30 cellular contexts compared by ENCODE assay signal in the genomic region with DNA sequence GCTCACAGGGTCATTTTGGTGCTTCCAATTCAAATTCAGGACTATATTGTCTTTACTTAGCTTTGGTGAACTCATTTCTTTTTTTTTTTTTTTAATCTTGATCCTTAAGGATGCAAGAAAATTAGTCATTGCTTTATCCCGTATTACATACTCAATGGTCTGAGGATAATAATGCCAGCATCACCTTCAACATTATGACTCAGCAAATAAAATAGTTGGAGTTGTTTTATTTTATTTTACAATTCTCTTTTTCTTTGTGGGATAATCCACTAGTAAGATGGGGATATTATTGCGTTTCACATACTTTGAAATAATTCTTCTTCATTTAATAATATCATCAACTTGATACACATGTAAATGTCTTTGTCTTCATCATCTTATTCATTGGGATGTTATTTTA.
"Had no signal": no experiment of that assay in that cellular context is flagged by ENCODE, and none has a peak within 500 bp of the region (broad histone marks: within the 10 kb centered on the region; RNA-seq: fewer than 3 reads in every experiment).

No MANE protein-coding gene starts in this region.

- H2AFZ ChIP-seq: neural progenitor cell, parathyroid adenoma had no signal

- H3K4me3 ChIP-seq: neural progenitor cell, ovary, psoas muscle, skin epidermis, smooth muscle cell, spleen, thoracic aorta, thyroid gland, tibial nerve, upper lobe of right lung, uterus had no signal

- ATAC-seq: natural killer cell; psoas muscle; right cardiac atrium; sciatic nerve; stimulated activated memory B cell treated with anti-CD40 and anti-IgM and Interleukin-4, amounts not matched to agents 10 μg/mL and 1 μg/mL and 100 μg/mL, for 72 hours; stimulated activated naive CD8-positive, alpha-beta T cell treated with anti-CD3 and anti-CD28 coated beads, Interleukin-15, amount 100 ng/mL, for 72 hours; stimulated activated naive CD8-positive, alpha-beta T cell treated with anti-CD3 and anti-CD28 coated beads, Interleukin-15, Interleukin-2, amounts not matched to agents 100 U/mL and 50 U/mL, for 24 hours; upper lobe of right lung had no signal

- H3K4me3 Mint-ChIP-seq: naive B cell; natural killer cell; nephron; neural progenitor cell; stimulated activated memory B cell treated with anti-CD40 and anti-IgM and Interleukin-4, amounts not matched to agents 10 μg/mL and 1 μg/mL and 100 μg/mL, for 72 hours; stimulated activated naive CD8-positive, alpha-beta T cell treated with anti-CD3 and anti-CD28 coated beads, Interleukin-15, amount 100 ng/mL, for 72 hours had no signal

- H3K4me2 ChIP-seq: neural progenitor cell, smooth muscle cell had no signal

- H3K27ac ChIP-seq: neural progenitor cell, ovary, parathyroid adenoma, psoas muscle, skin epidermis, spleen, thoracic aorta, thyroid gland, tibial nerve, upper lobe of right lung, uterus had no signal

- H3K9ac ChIP-seq: neural progenitor cell, parathyroid adenoma had no signal

- DNase-seq: naive B cell; natural killer cell; occipital lobe; ovary; posterior cingulate gyrus; psoas muscle; right cardiac atrium; spleen; stimulated activated CD4-positive, alpha-beta T cell treated with anti-CD3 and anti-CD28 coated beads, Interleukin-12 subunit alpha, Interleukin-12 subunit beta, amount 100 ng/mL, for 4 hours; stimulated activated CD4-positive, alpha-beta T cell treated with anti-CD3 and anti-CD28 coated beads, Interleukin-1b, Interleukin-23, amount 100 ng/mL, for 48 hours; stimulated activated CD4-positive, alpha-beta T cell treated with anti-CD3 and anti-CD28 coated beads, Interleukin-4, amount 100 ng/mL, for 1 hour; stimulated activated CD4-positive, alpha-beta T cell treated with anti-CD3 and anti-CD28 coated beads, Interleukin-4, amount 100 ng/mL, for 4 hours; stimulated activated CD8-positive, alpha-beta memory T cell treated with anti-CD3 and anti-CD28 coated beads, Interleukin-4, amount 100 ng/mL, for 48 hours; stimulated activated naive CD4-positive, alpha-beta T cell; stimulated activated naive CD8-positive, alpha-beta T cell treated with anti-CD3 and anti-CD28 coated beads, Interleukin-15, amount 100 ng/mL, for 72 hours; stimulated activated naive CD8-positive, alpha-beta T cell treated with anti-CD3 and anti-CD28 coated beads, Interleukin-15, Interleukin-2, amounts not matched to agents 100 U/mL and 50 U/mL, for 24 hours; substantia nigra; thyroid gland; upper lobe of right lung; uterus had no signal

- H3K4me1 ChIP-seq: neural progenitor cell, parathyroid adenoma, psoas muscle, spleen, thyroid gland, upper lobe of right lung, uterus had no signal

- H3K9me3 ChIP-seq: ovary, psoas muscle, spleen, thoracic aorta, thyroid gland, tibial nerve, upper lobe of right lung, uterus had no signal

- H3K27me3 Mint-ChIP-seq: naive B cell; progenitor cell of endocrine pancreas; stimulated activated memory B cell treated with anti-CD40 and anti-IgM and Interleukin-4, amounts not matched to agents 10 μg/mL and 1 μg/mL and 100 μg/mL, for 72 hours; stimulated activated naive CD8-positive, alpha-beta T cell treated with anti-CD3 and anti-CD28 coated beads, Interleukin-15, amount 100 ng/mL, for 72 hours had no signal

- H3K27me3 ChIP-seq: neural progenitor cell, ovary, spleen, thyroid gland, tibial nerve, upper lobe of right lung, uterus had no signal

- H3K4me1 Mint-ChIP-seq: naive B cell; natural killer cell; nephron; stimulated activated memory B cell treated with anti-CD40 and anti-IgM and Interleukin-4, amounts not matched to agents 10 μg/mL and 1 μg/mL and 100 μg/mL, for 72 hours; stimulated activated naive CD8-positive, alpha-beta T cell treated with anti-CD3 and anti-CD28 coated beads, Interleukin-15, amount 100 ng/mL, for 72 hours had no signal

- H3K36me3 ChIP-seq: neural progenitor cell, ovary, spleen, thoracic aorta, thyroid gland, tibial nerve, upper lobe of right lung, uterus had no signal

- H3K27ac Mint-ChIP-seq: naive B cell; natural killer cell; nephron; neural progenitor cell; progenitor cell of endocrine pancreas; stimulated activated memory B cell treated with anti-CD40 and anti-IgM and Interleukin-4, amounts not matched to agents 10 μg/mL and 1 μg/mL and 100 μg/mL, for 72 hours; stimulated activated naive CD8-positive, alpha-beta T cell treated with anti-CD3 and anti-CD28 coated beads, Interleukin-15, amount 100 ng/mL, for 72 hours had no signal

- H3K9me3 Mint-ChIP-seq: nephron, neural progenitor cell had no signal

- H3K36me3 Mint-ChIP-seq: naive B cell; natural killer cell; neural progenitor cell; stimulated activated memory B cell treated with anti-CD40 and anti-IgM and Interleukin-4, amounts not matched to agents 10 μg/mL and 1 μg/mL and 100 μg/mL, for 72 hours had no signal
